Comparison of ENCODE assay signal across 36 cellular contexts in the genomic region with DNA sequence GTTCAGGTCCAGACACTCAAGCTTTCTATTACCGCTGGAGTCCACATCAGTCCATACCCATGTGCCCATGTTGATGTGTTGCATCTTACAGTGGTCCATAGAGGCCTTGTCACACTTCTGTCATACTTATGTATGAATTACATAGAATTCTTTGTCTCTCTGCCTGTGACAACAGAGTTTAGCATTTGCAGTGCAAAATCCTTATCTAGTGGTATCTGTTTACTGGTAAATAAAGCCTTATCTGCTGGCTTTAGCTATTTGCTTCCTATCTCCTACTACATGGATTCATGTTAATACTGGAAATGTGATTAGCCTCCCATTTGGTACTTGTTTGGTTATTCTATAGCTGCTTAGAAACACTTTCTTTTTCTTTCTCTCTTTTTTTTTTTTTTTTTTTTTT. TPM values are rescaled to one million over a fixed set of nuclear protein-coding genes. Genes with fewer than 3 reads are reported as not detected.
"Had no signal": no experiment of that assay in that cellular context is flagged by ENCODE, and none has a peak within 500 bp of the region (broad histone marks: within the 10 kb centered on the region; RNA-seq: fewer than 3 reads in every experiment).

No MANE protein-coding gene starts in this region.

- H3K27me3 ChIP-seq: adrenal gland, body of pancreas, brain microvascular endothelial cell, breast epithelium, cardiac muscle cell had no signal

- H3K9me3 ChIP-seq: adrenal gland, body of pancreas, breast epithelium had no signal

- FAIRE-seq: astrocyte, bronchial epithelial cell had no signal

- ATAC-seq: activated naive CD4-positive, alpha-beta T cell treated with anti-CD3 and anti-CD28 coated beads, Interleukin-2, amount 50 U/mL, for 72 hours; activated naive CD8-positive, alpha-beta T cell treated with anti-CD3 and anti-CD28 coated beads, Interleukin-2, amount 50 U/mL, for 24 hours; activated T-cell treated with anti-CD3 and anti-CD28 coated beads, Interleukin-2, amount 50 U/mL, for 4 hours; activated T-cell treated with anti-CD3 and anti-CD28 coated beads, Interleukin-2, amount 50 U/mL, for 72 hours; activated T-helper 17 cell treated with anti-CD3 and anti-CD28 coated beads, Interleukin-2, amount 50 U/mL, for 72 hours; body of pancreas had no signal

- H3K4me1 ChIP-seq: adrenal gland, body of pancreas, breast epithelium had no signal

- DNase-seq: activated effector memory CD4-positive, alpha-beta T cell treated with anti-CD3 and anti-CD28 coated beads, Interleukin-2, amount 50 U/mL, for 16 hours; activated effector memory CD4-positive, alpha-beta T cell treated with Interleukin-2 at 50 U/mL for 16 hours; activated gamma-delta T cell; activated gamma-delta T cell treated with Interleukin-2 at 50 U/mL for 16 hours; activated naive CD4-positive, alpha-beta T cell; activated naive CD4-positive, alpha-beta T cell treated with anti-CD3 and anti-CD28 coated beads for 36 hours; activated naive CD4-positive, alpha-beta T cell treated with anti-CD3 and anti-CD28 coated beads, Interleukin-2, amount 10 ng/mL, durations not matched to agents 7 days and 5 days; activated naive CD4-positive, alpha-beta T cell treated with anti-CD3 and anti-CD28 coated beads, Interleukin-2, amount 50 U/mL, for 16 hours; activated naive CD4-positive, alpha-beta T cell treated with Interleukin-2 at 50 U/mL for 16 hours; activated naive CD8-positive, alpha-beta T cell treated with anti-CD3 and anti-CD28 coated beads for 36 hours; activated naive CD8-positive, alpha-beta T cell treated with anti-CD3 and anti-CD28 coated beads, Interleukin-2, amount 10 ng/mL, durations not matched to agents 7 days and 5 days; activated naive CD8-positive, alpha-beta T cell treated with anti-CD3 and anti-CD28 coated beads, Interleukin-2, amount 50 U/mL, for 24 hours; activated T-cell treated with anti-CD3 and anti-CD28 coated beads, Interleukin-2, amount 50 U/mL, for 1 hour; activated T-cell treated with anti-CD3 and anti-CD28 coated beads, Interleukin-2, amount 50 U/mL, for 24 hours; activated T-cell treated with anti-CD3 and anti-CD28 coated beads, Interleukin-2, amount 50 U/mL, for 4 hours; activated T-cell treated with anti-CD3 and anti-CD28 coated beads, Interleukin-2, amount 50 U/mL, for 48 hours; activated T-cell treated with anti-CD3 and anti-CD28 coated beads, Interleukin-2, amount 50 U/mL, for 72 hours; adrenal gland; amniotic stem cell; amygdala; anterior cingulate cortex; aorta; body of pancreas; brain microvascular endothelial cell; caudate nucleus; central memory CD4-positive, alpha-beta T cell; cerebellar nuclear complex had no signal

- H3K27ac ChIP-seq: adrenal gland, body of pancreas, brain microvascular endothelial cell, breast epithelium, cardiac muscle cell had no signal

- H3K36me3 ChIP-seq: adrenal gland, brain microvascular endothelial cell, breast epithelium, cardiac muscle cell had no signal

- H3K4me3 ChIP-seq: adrenal gland, body of pancreas, breast epithelium, cardiac muscle cell had no signal

RNA-seq across cellular contexts. Expression of a gene that starts 49.8 kb away (rescaled TPM):
- total RNA-seq: activated naive CD4-positive, alpha-beta T cell treated with anti-CD3 and anti-CD28 coated beads for 36 hours; activated naive CD4-positive, alpha-beta T cell treated with anti-CD3 and anti-CD28 coated beads, Interleukin-2, amount 50 U/mL, for 72 hours; activated naive CD8-positive, alpha-beta T cell treated with anti-CD3 and anti-CD28 coated beads for 36 hours; activated naive CD8-positive, alpha-beta T cell treated with anti-CD3 and anti-CD28 coated beads, Interleukin-2, amount 10 ng/mL, durations not matched to agents 7 days and 5 days; activated T-cell treated with anti-CD3 and anti-CD28 coated beads, Interleukin-2, amount 50 U/mL, for 4 hours; activated T-cell treated with anti-CD3 and anti-CD28 coated beads, Interleukin-2, amount 50 U/mL, for 72 hours; activated T-helper 1 cell treated with anti-CD3 and anti-CD28 coated beads, Interleukin-12 subunit alpha, Interleukin-12 subunit beta, Interleukin-2, Interleukin-4 antibody, amounts not matched to agents 30 ng/mL and 10 ng/mL and 1 ng/mL, durations not matched to agents 14 hours and 24 hours and 36 hours; activated T-helper 17 cell treated with anti-CD3 and anti-CD28 coated beads, Interleukin-2, amount 50 U/mL, for 72 hours; activated T-helper 2 cell treated with anti-CD3 and anti-CD28 coated beads, Interferon-gamma antibody, Interleukin-2, Interleukin-4, amounts not matched to agents 10 μg/mL and 5 μg/mL and 100 μg/mL, durations not matched to agents 14 hours and 24 hours and 36 hours; aorta; astrocyte; body of pancreas; bronchial epithelial cell; cardiac muscle cell; cardiac septum had no signal
- polyA plus RNA-seq: cardiac muscle cell had no signal
